13 cellular contexts compared by ENCODE assay signal in the genomic region with DNA sequence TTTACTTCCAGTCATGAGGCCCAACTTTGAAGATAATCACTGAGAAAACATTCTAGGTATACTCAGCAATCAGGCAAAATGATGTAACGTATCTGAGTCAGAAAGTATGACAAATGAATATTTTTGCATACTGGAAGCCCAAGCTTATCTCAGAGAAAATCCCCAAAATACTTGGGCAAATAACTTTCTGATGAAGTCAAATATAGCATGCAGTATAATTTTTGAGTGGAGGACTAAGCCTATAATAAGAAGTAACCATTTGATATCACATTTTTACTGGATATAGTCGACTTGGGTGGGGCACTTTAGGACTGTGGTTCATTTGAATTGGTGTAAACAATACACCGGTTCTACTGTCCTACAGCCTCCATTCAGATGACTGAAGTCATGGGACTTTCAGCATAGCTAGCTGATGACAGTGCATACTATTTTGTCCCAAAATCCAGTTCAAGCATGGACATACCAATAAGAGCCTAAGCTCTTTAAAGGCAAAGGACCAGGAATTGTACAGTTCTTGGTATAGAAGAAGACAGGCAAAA. TPM values are rescaled to one million over a fixed set of nuclear protein-coding genes. Genes with fewer than 3 reads are reported as not detected.
A peak's percentile ranks its signal among the peaks of the same experiment; 100 is the strongest.
DNase-seq lines count a peak whose midpoint lies in the region; ATAC-seq and TF ChIP-seq lines count a peak whose summit lies in the region.
"Had no signal": no experiment of that assay in that cellular context is flagged by ENCODE, and none has a peak within 500 bp of the region (broad histone marks: within the 10 kb centered on the region; RNA-seq: fewer than 3 reads in every experiment).

No MANE protein-coding gene starts in this region.

- peaks cover 9% of the 10 kb centered on the region for H3K4me1 ChIP-seq in colonic mucosa
- H3K4me1 ChIP-seq in psoas muscle = peaks cover 20% of the 10 kb centered on the region
- H3K4me1 ChIP-seq in spleen = peaks cover 7 to 40% (median 32%) of the 10 kb centered on the region in 6 donors

- H3K9ac ChIP-seq in colonic mucosa (ENCODE audit: low read depth in 2 of 2, low read length in 2 of 2) = no peak overlapping the region

- no peak for ATAC-seq in psoas muscle
- ATAC-seq in HG02759 (IDR thresholded peaks at IDR 0.05; ENCODE audit: unreplicated experiment) = no peak

- no peaks in the 10 kb centered on the region for H3K27me3 ChIP-seq in colonic mucosa
- no peaks in the 10 kb centered on the region for H3K27me3 ChIP-seq in psoas muscle (ENCODE audit: insufficient read depth in 3 of 3, low read length in 2 of 3)
- H3K27me3 ChIP-seq in spleen (replicated peaks in 1 of 7) = no peaks in the 10 kb centered on the region
- H3K27me3 ChIP-seq: esophagus muscularis mucosa had no signal

- 51 to 54% (median 53%) methylated on average over 3 of the region's 3 CpGs for WGBS in psoas muscle, 3 donors
- 70 to 74% (median 71%) methylated on average over 3 of the region's 3 CpGs for whole genome bisulfite sequencing in spleen, 5 donors

- no peak for TF ChIP-seq POLR2A in spleen (IDR thresholded peaks at IDR 0.05)

- no peaks in the 10 kb centered on the region for H3K9me3 ChIP-seq in colonic mucosa
- no peaks in the 10 kb centered on the region for H3K9me3 ChIP-seq in psoas muscle
- H3K9me3 ChIP-seq in spleen = no peaks in the 10 kb centered on the region
- H3K9me3 ChIP-seq: esophagus muscularis mucosa had no signal

- H3K4me3 ChIP-seq in colonic mucosa (no peak overlapping the region), psoas muscle (no peak overlapping the region), spleen (no peak overlapping the region)
- H3K4me3 ChIP-seq: esophagus muscularis mucosa had no signal

- TF ChIP-seq CTCF in colonic mucosa (IDR thresholded peaks at IDR 0.05) = no peak
- no peak for TF ChIP-seq CTCF in psoas muscle (IDR thresholded peaks at IDR 0.05)
- TF ChIP-seq CTCF in spleen (IDR thresholded peaks at IDR 0.05 in 8 of 11, conservative IDR thresholded peaks at IDR 0.05 in 3 of 11) = no peak

- H3K36me3 ChIP-seq in colonic mucosa (no peaks in the 10 kb centered on the region), psoas muscle (ENCODE audit: insufficient read depth in 1 of 2, low read depth in 1 of 2) (peaks cover 0 to 14% of the 10 kb centered on the region in 2 donors), spleen (peaks cover 0 to 7% (median under 1%) of the 10 kb centered on the region in 6 donors)

- intact Hi-C loops in colonic mucosa (cut with DNase I) = loop anchor here (10.0 kb wide), 2 partner anchors 118 to 148 kb away; no protein-coding TSS in a partner anchor
- intact Hi-C loops in psoas muscle (cut with DNase I) = loop anchor here (5.0 to 10.0 kb wide), 2 partner anchors 35 to 152 kb away; a partner anchor contains a TSS
- intact Hi-C loops in spleen (cut with DNase I; ENCODE audit: low total_unique reads) = loop anchor here (10.0 kb wide), 1 partner anchor 72 kb away; no protein-coding TSS in a partner anchor

- H3K27ac ChIP-seq in colonic mucosa = peak overlapping the region; percentile 92
- H3K27ac ChIP-seq in psoas muscle = peak overlapping the region; percentile 96
- H3K27ac ChIP-seq in spleen = peak overlapping the region in 1 of 8 donors; percentile 13

- DNase-seq in ELR (ENCODE audit: low read depth) (peak; percentile 96), NOMO-1 treated with DMSO at 0.1 percent for 48 hours (lab: John Stamatoyannopoulos, UW; ENCODE audit: unreplicated experiment) (peak; percentile 16), colonic mucosa (no peak), psoas muscle (no peak), KG1 (lab: John Stamatoyannopoulos, UW) (no peak), SHP77 (lab: John Stamatoyannopoulos, UW) (no peak), spleen (no peak)
- DNase-seq: activated effector memory CD4-positive, alpha-beta T cell treated with anti-CD3 and anti-CD28 coated beads, Interleukin-2, amount 50 U/mL, for 16 hours; naive B cell; NCI-H2227 treated with DMSO at 0.1 percent for 48 hours; stimulated activated CD4-positive, alpha-beta T cell treated with anti-CD3 and anti-CD28 coated beads, Interleukin-2, amount 100 ng/mL, for 48 hours had no signal

RNA-seq across cellular contexts. Expression of a gene that starts 2.3 kb away (rescaled TPM):
- total RNA-seq in colonic mucosa = 10 to 100 TPM; 29.0 to 29.4 TPM
- 100 to 1,000 TPM in 3 of 4 donors, 10 to 100 TPM in 1; 93.5 to 505 (median 230) TPM for total RNA-seq in psoas muscle
- polyA plus RNA-seq in psoas muscle = 100 to 1,000 TPM in 2 of 3 donors, 10 to 100 TPM in 1; 88.8 to 248 (median 197) TPM
- total RNA-seq in spleen = 10 to 100 TPM; 19.7 to 63.7 (median 31.7) TPM
- polyA plus RNA-seq in spleen = 10 to 100 TPM; 17.5 to 19.9 (median 18.9) TPM

Comparison
In these comparisons a context has a peak if more than half of its experiments do, and no peak if none do; other contexts are left out.
1. DNase-seq: peak in ELR (single experiment) and NOMO-1 treated with DMSO at 0.1 percent for 48 hours (single experiment); none in colonic mucosa (single experiment), psoas muscle (0 of 2), KG1 (single experiment), SHP77 (0 of 2) and spleen (single experiment).